8 cellular contexts compared by ENCODE assay signal in genomic region chr2:157261199-157261782, GRCh38. TPM values are rescaled to one million over a fixed set of nuclear protein-coding genes. Genes with fewer than 3 reads are reported as not detected.
DNase-seq lines count a peak whose midpoint lies in the region; ATAC-seq and TF ChIP-seq lines count a peak whose summit lies in the region.

No MANE protein-coding gene starts in this region.

- CTCF ChIA-PET in HEK293T (lab: Yijun Ruan, JAX) = interaction anchor here (1.5 kb wide), 1 partner anchor 75 kb away, joined by 4 read pairs; no protein-coding TSS in a partner anchor

- no peaks in the 10 kb centered on the region for H3K9me3 Mint-ChIP-seq in chondrocyte (ENCODE audit: low read depth)

- no peaks in the 10 kb centered on the region for H3K36me3 ChIP-seq in rectal smooth muscle tissue (ENCODE audit: control insufficient read depth, insufficient read depth, low read length)

- DNase-seq in HEK293T (ENCODE audit: extremely low spot score) (peak; percentile 8), SW480 (ENCODE audit: low spot score) (peak; percentile 72), chondrocyte (ENCODE audit: low spot score) (no peak), posterior cingulate gyrus (no peak), NCI-H1417 (lab: John Stamatoyannopoulos, UW) (no peak)

- H3K27me3 ChIP-seq in rectal smooth muscle tissue (ENCODE audit: control insufficient read depth, insufficient read depth, low read length) = no peaks in the 10 kb centered on the region

- H3K36me3 Mint-ChIP-seq in chondrocyte (ENCODE audit: low read depth) = no peaks in the 10 kb centered on the region

- intact Hi-C loops in posterior cingulate gyrus (cut with DNase I) = no loop called here

- H3K27ac ChIP-seq in rectal smooth muscle tissue (ENCODE audit: low read depth, low read length) = no peak overlapping the region

- H3K4me3 Mint-ChIP-seq in chondrocyte (ENCODE audit: unreplicated experiment) = peak overlapping the region; percentile 49

- no peaks in the 10 kb centered on the region for H3K4me1 ChIP-seq in rectal smooth muscle tissue (ENCODE audit: control insufficient read depth, insufficient read depth, low read length)

- H3K27me3 Mint-ChIP-seq in chondrocyte (ENCODE audit: low read depth) = no peaks in the 10 kb centered on the region

- POLR2A ChIA-PET in HEK293T (lab: Yijun Ruan, JAX) = no interaction called here

- no peak for ATAC-seq in HG02610 (IDR thresholded peaks at IDR 0.05; ENCODE audit: unreplicated experiment)
- no peak for ATAC-seq in GM18519 (IDR thresholded peaks at IDR 0.05; ENCODE audit: low FRiP score, unreplicated experiment)

- H3K27ac Mint-ChIP-seq in chondrocyte (ENCODE audit: unreplicated experiment) = peak overlapping the region; percentile 78

- H3K9ac ChIP-seq in rectal smooth muscle tissue (ENCODE audit: low read length) = no peak overlapping the region

- peak overlapping the region; percentile 53 for H3K4me3 ChIP-seq in rectal smooth muscle tissue (ENCODE audit: low read length)

- TF ChIP-seq CTCF in chondrocyte (IDR thresholded peaks at IDR 0.05) = no peak

- H3K4me1 Mint-ChIP-seq in chondrocyte (ENCODE audit: low read depth) = peaks cover 73% of the 10 kb centered on the region

TF ChIP-seq in HEK293T, 16 proteins besides CTCF, POLR2A, EP300 and RAD21:
- TF ChIP-seq SUZ12 (IDR thresholded peaks at IDR 0.05) = no peak
- no peak for TF ChIP-seq ARNT (IDR thresholded peaks at IDR 0.05)
- no peak for TF ChIP-seq BHLHE40 (IDR thresholded peaks at IDR 0.05; ENCODE audit: borderline replicate concordance)
- TF ChIP-seq HDGF (IDR thresholded peaks at IDR 0.05; ENCODE audit: borderline replicate concordance) = no peak
- TF ChIP-seq L3MBTL2 (conservative IDR thresholded peaks at IDR 0.05) = 0 out of 2 replicates have a peak, but pooled peaks have one; percentile 16
- no peak for TF ChIP-seq CTBP1 (IDR thresholded peaks at IDR 0.05; ENCODE audit: borderline replicate concordance)

RNA-seq across cellular contexts. Expression of gene GALNT5, which starts 3.8 kb away (rescaled TPM):
- total RNA-seq in chondrocyte = 14.2 to 30.0 TPM (median 14.4 TPM) in 3 replicates

Comparison
In these comparisons a context has a peak if more than half of its experiments do, and no peak if none do; other contexts are left out.
1. DNase-seq: peak in HEK293T (single experiment) and SW480 (single experiment); none in chondrocyte (single experiment), posterior cingulate gyrus (0 of 10) and NCI-H1417 (0 of 3).